In the genomic region with DNA sequence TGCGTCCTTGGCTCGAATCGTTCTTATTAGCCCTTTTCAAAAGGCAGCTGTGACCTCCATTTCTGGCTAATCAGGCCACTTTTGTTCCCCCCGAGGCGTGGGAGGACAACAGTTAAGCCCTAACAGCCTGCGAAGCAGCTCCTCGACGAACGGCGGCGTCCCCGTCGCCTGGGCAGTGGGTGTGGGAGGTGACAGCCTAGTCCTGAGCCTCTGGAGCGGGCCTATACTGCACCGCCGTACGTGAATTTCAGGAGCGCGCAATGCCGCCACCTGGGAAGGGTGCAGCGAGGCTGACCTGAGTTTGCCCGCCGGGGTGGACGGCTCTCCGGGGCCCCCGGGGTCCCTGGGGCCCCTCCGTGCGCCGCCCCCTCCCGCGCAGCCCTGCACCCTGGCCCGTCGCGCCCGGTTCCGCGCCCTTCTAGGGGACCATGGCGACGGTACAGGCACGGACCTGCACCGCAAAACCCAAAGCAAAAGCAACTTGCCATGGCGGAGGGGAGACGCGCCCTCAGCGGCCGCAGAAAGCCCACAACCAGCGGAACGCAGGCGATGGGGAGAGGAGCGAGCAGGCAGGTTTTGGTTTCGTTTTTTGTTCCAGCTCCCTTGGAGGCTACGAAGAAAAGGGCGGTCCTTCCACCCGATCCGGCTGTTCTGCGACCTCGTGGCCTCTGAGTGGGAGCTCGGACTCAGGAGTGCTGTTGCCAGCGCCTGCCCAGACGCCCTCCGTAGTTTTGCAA, we compare ENCODE assay signal across 1 cellular context.
TF ChIP-seq lines count a peak whose summit lies in the region.

A gene (minus strand): TSS at position 624 of the 737 bp plus-strand sequence. CDS start 136 bp downstream, at position 488.

TF ChIP-seq in GM12878, 131 proteins besides CTCF, POLR2A, EP300 and RAD21 (continued from another document and continues in another):
- TF ChIP-seq RB1 (IDR thresholded peaks at IDR 0.05; ENCODE audit: borderline replicate concordance) (0 out of 2 replicates have a peak, but pooled peaks have one; percentile 41), NR2F1 (conservative IDR thresholded peaks at IDR 0.05) (peak; percentile 81), BMI1 (IDR thresholded peaks at IDR 0.05; ENCODE audit: borderline replicate concordance) (0 out of 2 replicates have a peak, but pooled peaks have one; percentile 26), SREBF2 (IDR thresholded peaks at IDR 0.05; ENCODE audit: low read length) (no peak), YY1 (IDR thresholded peaks at IDR 0.05; ENCODE audit: low read depth, low read length) (peak; percentile 77), EED (IDR thresholded peaks at IDR 0.05; ENCODE audit: low read depth) (peak; percentile 49; the same call in 1 of the 2 replicates), IKZF1 (conservative IDR thresholded peaks at IDR 0.05) (peak; percentile 92), TARDBP (IDR thresholded peaks at IDR 0.05; ENCODE audit: borderline replicate concordance) (0 out of 2 replicates have a peak, but pooled peaks have one; percentile 34), ZNF24 (IDR thresholded peaks at IDR 0.05) (0 out of 2 replicates have a peak, but pooled peaks have one; percentile 16), SP1 (IDR thresholded peaks at IDR 0.05; ENCODE audit: low read depth, low read length) (peak; percentile 18), STAT3 (IDR thresholded peaks at IDR 0.05; ENCODE audit: low read depth, low read length) (no peak), ZZZ3 (IDR thresholded peaks at IDR 0.05; ENCODE audit: control insufficient read depth, insufficient read length, low read depth) (no peak), MYB (IDR thresholded peaks at IDR 0.05; ENCODE audit: borderline replicate concordance, low read depth, low read length) (no peak), RUNX3 (IDR thresholded peaks at IDR 0.05; ENCODE audit: low read length) (peak; percentile 73), TCF12 (IDR thresholded peaks at IDR 0.05; ENCODE audit: low read depth, low read length) (no peak), ATF7 (IDR thresholded peaks at IDR 0.05; ENCODE audit: low read depth) (0 out of 2 replicates have a peak, but pooled peaks have one; percentile 15), IKZF2 (IDR thresholded peaks at IDR 0.05) (peak; percentile 75 to 83), NR2C2 (IDR thresholded peaks at IDR 0.05; ENCODE audit: borderline replicate concordance, control insufficient read depth, insufficient read length, low read depth) (no peak), EZH2 (IDR thresholded peaks at IDR 0.05; ENCODE audit: borderline replicate concordance, control insufficient read depth, low read depth, low read length) (no peak), SUZ12 (IDR thresholded peaks at IDR 0.05; ENCODE audit: unreplicated experiment) (no peak), ASH2L (IDR thresholded peaks at IDR 0.05; ENCODE audit: borderline replicate concordance, low read depth) (peak; percentile 100), ZNF217 (IDR thresholded peaks at IDR 0.05) (peak; percentile 71; the same call in 1 of the 2 replicates), RBBP5 (conservative IDR thresholded peaks at IDR 0.05) (peak; percentile 96), FOS (IDR thresholded peaks at IDR 0.05; ENCODE audit: borderline replicate concordance, extremely low read depth, insufficient read length) (no peak), ESRRA (IDR thresholded peaks at IDR 0.05; ENCODE audit: low read length) (no peak), CBX3 (IDR thresholded peaks at IDR 0.05; ENCODE audit: borderline replicate concordance, low read depth) (no peak), HCFC1 (IDR thresholded peaks at IDR 0.05; ENCODE audit: low read length) (no peak), BHLHE40 (IDR thresholded peaks at IDR 0.05; ENCODE audit: borderline replicate concordance in 1 of 2, low read depth in 2 of 2, low read length in 1 of 2) (peak in 1 of 2 experiments; percentile 53; a peak in 2 of 4 replicates), TBL1XR1 (IDR thresholded peaks at IDR 0.05; ENCODE audit: low read depth, low read length) (no peak), MEF2B (IDR thresholded peaks at IDR 0.05; ENCODE audit: partially characterized antibody, poor library complexity, severe bottlenecking) (peak; percentile 55), KAT2A (conservative IDR thresholded peaks at IDR 0.05; ENCODE audit: control insufficient read depth, low read depth, low read length) (no peak)
- TF ChIP-seq, protein P1, sequence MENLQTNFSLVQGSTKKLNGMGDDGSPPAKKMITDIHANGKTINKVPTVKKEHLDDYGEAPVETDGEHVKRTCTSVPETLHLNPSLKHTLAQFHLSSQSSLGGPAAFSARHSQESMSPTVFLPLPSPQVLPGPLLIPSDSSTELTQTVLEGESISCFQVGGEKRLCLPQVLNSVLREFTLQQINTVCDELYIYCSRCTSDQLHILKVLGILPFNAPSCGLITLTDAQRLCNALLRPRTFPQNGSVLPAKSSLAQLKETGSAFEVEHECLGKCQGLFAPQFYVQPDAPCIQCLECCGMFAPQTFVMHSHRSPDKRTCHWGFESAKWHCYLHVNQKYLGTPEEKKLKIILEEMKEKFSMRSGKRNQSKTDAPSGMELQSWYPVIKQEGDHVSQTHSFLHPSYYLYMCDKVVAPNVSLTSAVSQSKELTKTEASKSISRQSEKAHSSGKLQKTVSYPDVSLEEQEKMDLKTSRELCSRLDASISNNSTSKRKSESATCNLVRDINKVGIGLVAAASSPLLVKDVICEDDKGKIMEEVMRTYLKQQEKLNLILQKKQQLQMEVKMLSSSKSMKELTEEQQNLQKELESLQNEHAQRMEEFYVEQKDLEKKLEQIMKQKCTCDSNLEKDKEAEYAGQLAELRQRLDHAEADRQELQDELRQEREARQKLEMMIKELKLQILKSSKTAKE (IDR thresholded peaks at IDR 0.05; ENCODE audit: low read depth, poor library complexity, severe bottlenecking) = no peak
- TF ChIP-seq, protein P2, sequence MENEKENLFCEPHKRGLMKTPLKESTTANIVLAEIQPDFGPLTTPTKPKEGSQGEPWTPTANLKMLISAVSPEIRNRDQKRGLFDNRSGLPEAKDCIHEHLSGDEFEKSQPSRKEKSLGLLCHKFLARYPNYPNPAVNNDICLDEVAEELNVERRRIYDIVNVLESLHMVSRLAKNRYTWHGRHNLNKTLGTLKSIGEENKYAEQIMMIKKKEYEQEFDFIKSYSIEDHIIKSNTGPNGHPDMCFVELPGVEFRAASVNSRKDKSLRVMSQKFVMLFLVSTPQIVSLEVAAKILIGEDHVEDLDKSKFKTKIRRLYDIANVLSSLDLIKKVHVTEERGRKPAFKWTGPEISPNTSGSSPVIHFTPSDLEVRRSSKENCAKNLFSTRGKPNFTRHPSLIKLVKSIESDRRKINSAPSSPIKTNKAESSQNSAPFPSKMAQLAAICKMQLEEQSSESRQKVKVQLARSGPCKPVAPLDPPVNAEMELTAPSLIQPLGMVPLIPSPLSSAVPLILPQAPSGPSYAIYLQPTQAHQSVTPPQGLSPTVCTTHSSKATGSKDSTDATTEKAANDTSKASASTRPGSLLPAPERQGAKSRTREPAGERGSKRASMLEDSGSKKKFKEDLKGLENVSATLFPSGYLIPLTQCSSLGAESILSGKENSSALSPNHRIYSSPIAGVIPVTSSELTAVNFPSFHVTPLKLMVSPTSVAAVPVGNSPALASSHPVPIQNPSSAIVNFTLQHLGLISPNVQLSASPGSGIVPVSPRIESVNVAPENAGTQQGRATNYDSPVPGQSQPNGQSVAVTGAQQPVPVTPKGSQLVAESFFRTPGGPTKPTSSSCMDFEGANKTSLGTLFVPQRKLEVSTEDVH (IDR thresholded peaks at IDR 0.05; ENCODE audit: low read depth, partially characterized antibody) = no peak
- TF ChIP-seq, protein P3, sequence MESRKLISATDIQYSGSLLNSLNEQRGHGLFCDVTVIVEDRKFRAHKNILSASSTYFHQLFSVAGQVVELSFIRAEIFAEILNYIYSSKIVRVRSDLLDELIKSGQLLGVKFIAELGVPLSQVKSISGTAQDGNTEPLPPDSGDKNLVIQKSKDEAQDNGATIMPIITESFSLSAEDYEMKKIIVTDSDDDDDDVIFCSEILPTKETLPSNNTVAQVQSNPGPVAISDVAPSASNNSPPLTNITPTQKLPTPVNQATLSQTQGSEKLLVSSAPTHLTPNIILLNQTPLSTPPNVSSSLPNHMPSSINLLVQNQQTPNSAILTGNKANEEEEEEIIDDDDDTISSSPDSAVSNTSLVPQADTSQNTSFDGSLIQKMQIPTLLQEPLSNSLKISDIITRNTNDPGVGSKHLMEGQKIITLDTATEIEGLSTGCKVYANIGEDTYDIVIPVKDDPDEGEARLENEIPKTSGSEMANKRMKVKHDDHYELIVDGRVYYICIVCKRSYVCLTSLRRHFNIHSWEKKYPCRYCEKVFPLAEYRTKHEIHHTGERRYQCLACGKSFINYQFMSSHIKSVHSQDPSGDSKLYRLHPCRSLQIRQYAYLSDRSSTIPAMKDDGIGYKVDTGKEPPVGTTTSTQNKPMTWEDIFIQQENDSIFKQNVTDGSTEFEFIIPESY (IDR thresholded peaks at IDR 0.05) = 0 out of 2 replicates have a peak, but pooled peaks have one; percentile 12
- TF ChIP-seq, protein P4, sequence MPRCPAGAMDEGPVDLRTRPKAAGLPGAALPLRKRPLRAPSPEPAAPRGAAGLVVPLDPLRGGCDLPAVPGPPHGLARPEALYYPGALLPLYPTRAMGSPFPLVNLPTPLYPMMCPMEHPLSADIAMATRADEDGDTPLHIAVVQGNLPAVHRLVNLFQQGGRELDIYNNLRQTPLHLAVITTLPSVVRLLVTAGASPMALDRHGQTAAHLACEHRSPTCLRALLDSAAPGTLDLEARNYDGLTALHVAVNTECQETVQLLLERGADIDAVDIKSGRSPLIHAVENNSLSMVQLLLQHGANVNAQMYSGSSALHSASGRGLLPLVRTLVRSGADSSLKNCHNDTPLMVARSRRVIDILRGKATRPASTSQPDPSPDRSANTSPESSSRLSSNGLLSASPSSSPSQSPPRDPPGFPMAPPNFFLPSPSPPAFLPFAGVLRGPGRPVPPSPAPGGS (IDR thresholded peaks at IDR 0.05; ENCODE audit: borderline replicate concordance, insufficient read depth, low read depth, low read length, poor library complexity, severe bottlenecking) = no peak
- TF ChIP-seq, protein P5, sequence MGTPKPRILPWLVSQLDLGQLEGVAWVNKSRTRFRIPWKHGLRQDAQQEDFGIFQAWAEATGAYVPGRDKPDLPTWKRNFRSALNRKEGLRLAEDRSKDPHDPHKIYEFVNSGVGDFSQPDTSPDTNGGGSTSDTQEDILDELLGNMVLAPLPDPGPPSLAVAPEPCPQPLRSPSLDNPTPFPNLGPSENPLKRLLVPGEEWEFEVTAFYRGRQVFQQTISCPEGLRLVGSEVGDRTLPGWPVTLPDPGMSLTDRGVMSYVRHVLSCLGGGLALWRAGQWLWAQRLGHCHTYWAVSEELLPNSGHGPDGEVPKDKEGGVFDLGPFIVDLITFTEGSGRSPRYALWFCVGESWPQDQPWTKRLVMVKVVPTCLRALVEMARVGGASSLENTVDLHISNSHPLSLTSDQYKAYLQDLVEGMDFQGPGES (IDR thresholded peaks at IDR 0.05) = no peak
- TF ChIP-seq, protein P6, sequence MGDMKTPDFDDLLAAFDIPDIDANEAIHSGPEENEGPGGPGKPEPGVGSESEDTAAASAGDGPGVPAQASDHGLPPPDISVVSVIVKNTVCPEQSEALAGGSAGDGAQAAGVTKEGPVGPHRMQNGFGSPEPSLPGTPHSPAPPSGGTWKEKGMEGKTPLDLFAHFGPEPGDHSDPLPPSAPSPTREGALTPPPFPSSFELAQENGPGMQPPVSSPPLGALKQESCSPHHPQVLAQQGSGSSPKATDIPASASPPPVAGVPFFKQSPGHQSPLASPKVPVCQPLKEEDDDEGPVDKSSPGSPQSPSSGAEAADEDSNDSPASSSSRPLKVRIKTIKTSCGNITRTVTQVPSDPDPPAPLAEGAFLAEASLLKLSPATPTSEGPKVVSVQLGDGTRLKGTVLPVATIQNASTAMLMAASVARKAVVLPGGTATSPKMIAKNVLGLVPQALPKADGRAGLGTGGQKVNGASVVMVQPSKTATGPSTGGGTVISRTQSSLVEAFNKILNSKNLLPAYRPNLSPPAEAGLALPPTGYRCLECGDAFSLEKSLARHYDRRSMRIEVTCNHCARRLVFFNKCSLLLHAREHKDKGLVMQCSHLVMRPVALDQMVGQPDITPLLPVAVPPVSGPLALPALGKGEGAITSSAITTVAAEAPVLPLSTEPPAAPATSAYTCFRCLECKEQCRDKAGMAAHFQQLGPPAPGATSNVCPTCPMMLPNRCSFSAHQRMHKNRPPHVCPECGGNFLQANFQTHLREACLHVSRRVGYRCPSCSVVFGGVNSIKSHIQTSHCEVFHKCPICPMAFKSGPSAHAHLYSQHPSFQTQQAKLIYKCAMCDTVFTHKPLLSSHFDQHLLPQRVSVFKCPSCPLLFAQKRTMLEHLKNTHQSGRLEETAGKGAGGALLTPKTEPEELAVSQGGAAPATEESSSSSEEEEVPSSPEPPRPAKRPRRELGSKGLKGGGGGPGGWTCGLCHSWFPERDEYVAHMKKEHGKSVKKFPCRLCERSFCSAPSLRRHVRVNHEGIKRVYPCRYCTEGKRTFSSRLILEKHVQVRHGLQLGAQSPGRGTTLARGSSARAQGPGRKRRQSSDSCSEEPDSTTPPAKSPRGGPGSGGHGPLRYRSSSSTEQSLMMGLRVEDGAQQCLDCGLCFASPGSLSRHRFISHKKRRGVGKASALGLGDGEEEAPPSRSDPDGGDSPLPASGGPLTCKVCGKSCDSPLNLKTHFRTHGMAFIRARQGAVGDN (IDR thresholded peaks at IDR 0.05) = peak; percentile 17
- TF ChIP-seq, protein P7, sequence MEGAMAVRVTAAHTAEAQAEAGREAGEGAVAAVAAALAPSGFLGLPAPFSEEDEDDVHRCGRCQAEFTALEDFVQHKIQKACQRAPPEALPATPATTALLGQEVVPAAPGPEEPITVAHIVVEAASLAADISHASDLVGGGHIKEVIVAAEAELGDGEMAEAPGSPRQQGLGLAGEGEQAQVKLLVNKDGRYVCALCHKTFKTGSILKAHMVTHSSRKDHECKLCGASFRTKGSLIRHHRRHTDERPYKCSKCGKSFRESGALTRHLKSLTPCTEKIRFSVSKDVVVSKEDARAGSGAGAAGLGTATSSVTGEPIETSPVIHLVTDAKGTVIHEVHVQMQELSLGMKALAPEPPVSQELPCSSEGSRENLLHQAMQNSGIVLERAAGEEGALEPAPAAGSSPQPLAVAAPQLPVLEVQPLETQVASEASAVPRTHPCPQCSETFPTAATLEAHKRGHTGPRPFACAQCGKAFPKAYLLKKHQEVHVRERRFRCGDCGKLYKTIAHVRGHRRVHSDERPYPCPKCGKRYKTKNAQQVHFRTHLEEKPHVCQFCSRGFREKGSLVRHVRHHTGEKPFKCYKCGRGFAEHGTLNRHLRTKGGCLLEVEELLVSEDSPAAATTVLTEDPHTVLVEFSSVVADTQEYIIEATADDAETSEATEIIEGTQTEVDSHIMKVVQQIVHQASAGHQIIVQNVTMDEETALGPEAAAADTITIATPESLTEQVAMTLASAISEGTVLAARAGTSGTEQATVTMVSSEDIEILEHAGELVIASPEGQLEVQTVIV (IDR thresholded peaks at IDR 0.05; ENCODE audit: borderline replicate concordance, partially characterized antibody) = no peak
- TF ChIP-seq, protein P8, sequence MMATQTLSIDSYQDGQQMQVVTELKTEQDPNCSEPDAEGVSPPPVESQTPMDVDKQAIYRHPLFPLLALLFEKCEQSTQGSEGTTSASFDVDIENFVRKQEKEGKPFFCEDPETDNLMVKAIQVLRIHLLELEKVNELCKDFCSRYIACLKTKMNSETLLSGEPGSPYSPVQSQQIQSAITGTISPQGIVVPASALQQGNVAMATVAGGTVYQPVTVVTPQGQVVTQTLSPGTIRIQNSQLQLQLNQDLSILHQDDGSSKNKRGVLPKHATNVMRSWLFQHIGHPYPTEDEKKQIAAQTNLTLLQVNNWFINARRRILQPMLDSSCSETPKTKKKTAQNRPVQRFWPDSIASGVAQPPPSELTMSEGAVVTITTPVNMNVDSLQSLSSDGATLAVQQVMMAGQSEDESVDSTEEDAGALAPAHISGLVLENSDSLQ (IDR thresholded peaks at IDR 0.05) = no peak
